1 cellular context compared by ENCODE assay signal in the genomic region with DNA sequence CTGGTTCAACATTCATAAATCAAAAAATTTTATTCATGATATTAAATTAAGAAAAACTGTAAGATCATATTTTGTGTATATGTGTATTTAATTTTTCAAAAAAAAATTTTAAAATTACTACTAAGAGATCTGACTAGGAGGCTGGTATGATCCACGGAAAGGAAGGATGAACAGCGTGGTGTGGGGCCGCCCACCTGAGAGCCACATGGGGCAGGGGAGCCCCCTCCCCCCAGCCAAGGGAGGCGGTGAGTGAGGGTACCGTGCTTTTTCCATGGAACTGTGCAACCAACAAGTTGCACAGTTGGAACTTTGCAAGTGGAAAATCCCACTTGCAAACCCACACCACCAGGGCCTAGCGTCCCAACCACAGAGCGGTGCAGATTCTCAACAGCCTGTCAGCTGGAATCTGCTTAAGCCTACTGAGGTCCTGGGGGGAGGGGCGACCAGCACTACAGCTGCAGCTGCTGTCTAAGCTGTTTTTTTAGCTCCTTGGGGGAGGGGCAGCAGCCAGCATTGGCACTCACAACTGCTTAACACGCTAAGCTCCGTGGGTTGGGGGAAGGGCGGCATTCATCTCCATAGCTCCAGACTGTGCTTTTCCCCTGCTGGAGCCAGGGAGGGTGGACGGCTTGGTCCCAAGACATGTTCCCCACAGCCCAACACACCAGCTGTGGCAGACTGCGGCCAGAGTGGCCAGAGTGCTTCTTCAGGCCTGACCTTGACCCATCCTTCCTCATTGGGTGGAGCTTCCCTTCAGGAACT.
TF ChIP-seq lines count a peak whose summit lies in the region.

No MANE protein-coding gene starts in this region.

TF ChIP-seq in WTC11, 78 proteins besides CTCF, POLR2A, EP300 and RAD21 (continued from another document):
- TF ChIP-seq, protein P1, sequence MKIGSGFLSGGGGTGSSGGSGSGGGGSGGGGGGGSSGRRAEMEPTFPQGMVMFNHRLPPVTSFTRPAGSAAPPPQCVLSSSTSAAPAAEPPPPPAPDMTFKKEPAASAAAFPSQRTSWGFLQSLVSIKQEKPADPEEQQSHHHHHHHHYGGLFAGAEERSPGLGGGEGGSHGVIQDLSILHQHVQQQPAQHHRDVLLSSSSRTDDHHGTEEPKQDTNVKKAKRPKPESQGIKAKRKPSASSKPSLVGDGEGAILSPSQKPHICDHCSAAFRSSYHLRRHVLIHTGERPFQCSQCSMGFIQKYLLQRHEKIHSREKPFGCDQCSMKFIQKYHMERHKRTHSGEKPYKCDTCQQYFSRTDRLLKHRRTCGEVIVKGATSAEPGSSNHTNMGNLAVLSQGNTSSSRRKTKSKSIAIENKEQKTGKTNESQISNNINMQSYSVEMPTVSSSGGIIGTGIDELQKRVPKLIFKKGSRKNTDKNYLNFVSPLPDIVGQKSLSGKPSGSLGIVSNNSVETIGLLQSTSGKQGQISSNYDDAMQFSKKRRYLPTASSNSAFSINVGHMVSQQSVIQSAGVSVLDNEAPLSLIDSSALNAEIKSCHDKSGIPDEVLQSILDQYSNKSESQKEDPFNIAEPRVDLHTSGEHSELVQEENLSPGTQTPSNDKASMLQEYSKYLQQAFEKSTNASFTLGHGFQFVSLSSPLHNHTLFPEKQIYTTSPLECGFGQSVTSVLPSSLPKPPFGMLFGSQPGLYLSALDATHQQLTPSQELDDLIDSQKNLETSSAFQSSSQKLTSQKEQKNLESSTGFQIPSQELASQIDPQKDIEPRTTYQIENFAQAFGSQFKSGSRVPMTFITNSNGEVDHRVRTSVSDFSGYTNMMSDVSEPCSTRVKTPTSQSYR (CRISPR knock-in tag; IDR thresholded peaks at IDR 0.05): peak; percentile 99
- TF ChIP-seq TP53 (CRISPR knock-in tag; IDR thresholded peaks at IDR 0.05): 0 out of 2 replicates have a peak, but pooled peaks have one; percentile 38
- no peak for TF ChIP-seq NR2C2 (CRISPR knock-in tag; IDR thresholded peaks at IDR 0.05)
- TF ChIP-seq, protein P2, sequence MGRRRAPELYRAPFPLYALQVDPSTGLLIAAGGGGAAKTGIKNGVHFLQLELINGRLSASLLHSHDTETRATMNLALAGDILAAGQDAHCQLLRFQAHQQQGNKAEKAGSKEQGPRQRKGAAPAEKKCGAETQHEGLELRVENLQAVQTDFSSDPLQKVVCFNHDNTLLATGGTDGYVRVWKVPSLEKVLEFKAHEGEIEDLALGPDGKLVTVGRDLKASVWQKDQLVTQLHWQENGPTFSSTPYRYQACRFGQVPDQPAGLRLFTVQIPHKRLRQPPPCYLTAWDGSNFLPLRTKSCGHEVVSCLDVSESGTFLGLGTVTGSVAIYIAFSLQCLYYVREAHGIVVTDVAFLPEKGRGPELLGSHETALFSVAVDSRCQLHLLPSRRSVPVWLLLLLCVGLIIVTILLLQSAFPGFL (CRISPR knock-in tag; IDR thresholded peaks at IDR 0.05; ENCODE audit: borderline replicate concordance): no peak
- TF ChIP-seq NFE2L1 (CRISPR knock-in tag; IDR thresholded peaks at IDR 0.05): no peak
- peak; percentile 69; the same call in 1 of the 2 replicates for TF ChIP-seq FOXK1 (CRISPR knock-in tag; IDR thresholded peaks at IDR 0.05)
- TF ChIP-seq, protein P3, sequence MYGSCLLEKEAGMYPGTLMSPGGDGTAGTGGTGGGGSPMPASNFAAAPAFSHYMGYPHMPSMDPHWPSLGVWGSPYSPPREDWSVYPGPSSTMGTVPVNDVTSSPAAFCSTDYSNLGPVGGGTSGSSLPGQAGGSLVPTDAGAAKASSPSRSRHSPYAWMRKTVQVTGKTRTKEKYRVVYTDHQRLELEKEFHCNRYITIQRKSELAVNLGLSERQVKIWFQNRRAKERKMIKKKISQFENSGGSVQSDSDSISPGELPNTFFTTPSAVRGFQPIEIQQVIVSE (CRISPR knock-in tag; IDR thresholded peaks at IDR 0.05; ENCODE audit: borderline replicate concordance): no peak
- no peak for TF ChIP-seq JAZF1 (CRISPR knock-in tag; IDR thresholded peaks at IDR 0.05)
- TF ChIP-seq, protein P4, sequence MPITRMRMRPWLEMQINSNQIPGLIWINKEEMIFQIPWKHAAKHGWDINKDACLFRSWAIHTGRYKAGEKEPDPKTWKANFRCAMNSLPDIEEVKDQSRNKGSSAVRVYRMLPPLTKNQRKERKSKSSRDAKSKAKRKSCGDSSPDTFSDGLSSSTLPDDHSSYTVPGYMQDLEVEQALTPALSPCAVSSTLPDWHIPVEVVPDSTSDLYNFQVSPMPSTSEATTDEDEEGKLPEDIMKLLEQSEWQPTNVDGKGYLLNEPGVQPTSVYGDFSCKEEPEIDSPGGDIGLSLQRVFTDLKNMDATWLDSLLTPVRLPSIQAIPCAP (CRISPR knock-in tag; IDR thresholded peaks at IDR 0.05): no peak
- TF ChIP-seq, protein P5, sequence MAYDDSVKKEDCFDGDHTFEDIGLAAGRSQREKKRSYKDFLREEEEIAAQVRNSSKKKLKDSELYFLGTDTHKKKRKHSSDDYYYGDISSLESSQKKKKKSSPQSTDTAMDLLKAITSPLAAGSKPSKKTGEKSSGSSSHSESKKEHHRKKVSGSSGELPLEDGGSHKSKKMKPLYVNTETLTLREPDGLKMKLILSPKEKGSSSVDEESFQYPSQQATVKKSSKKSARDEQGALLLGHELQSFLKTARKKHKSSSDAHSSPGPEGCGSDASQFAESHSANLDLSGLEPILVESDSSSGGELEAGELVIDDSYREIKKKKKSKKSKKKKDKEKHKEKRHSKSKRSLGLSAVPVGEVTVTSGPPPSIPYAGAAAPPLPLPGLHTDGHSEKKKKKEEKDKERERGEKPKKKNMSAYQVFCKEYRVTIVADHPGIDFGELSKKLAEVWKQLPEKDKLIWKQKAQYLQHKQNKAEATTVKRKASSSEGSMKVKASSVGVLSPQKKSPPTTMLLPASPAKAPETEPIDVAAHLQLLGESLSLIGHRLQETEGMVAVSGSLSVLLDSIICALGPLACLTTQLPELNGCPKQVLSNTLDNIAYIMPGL (CRISPR knock-in tag; IDR thresholded peaks at IDR 0.05): no peak
- TF ChIP-seq, protein P6, sequence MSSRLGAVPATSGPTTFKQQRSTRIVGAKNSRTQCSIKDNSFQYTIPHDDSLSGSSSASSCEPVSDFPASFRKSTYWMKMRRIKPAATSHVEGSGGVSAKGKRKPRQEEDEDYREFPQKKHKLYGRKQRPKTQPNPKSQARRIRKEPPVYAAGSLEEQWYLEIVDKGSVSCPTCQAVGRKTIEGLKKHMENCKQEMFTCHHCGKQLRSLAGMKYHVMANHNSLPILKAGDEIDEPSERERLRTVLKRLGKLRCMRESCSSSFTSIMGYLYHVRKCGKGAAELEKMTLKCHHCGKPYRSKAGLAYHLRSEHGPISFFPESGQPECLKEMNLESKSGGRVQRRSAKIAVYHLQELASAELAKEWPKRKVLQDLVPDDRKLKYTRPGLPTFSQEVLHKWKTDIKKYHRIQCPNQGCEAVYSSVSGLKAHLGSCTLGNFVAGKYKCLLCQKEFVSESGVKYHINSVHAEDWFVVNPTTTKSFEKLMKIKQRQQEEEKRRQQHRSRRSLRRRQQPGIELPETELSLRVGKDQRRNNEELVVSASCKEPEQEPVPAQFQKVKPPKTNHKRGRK (CRISPR knock-in tag; IDR thresholded peaks at IDR 0.05; ENCODE audit: borderline replicate concordance): no peak
- no peak for TF ChIP-seq NR3C1 (CRISPR knock-in tag; conservative IDR thresholded peaks at IDR 0.05; ENCODE audit: low read depth)
TF ChIP-seq in WTC11: peak in this region for 13.
